1 cellular context compared by ENCODE assay signal in genomic region chr17:2549392-2550211, GRCh38.
A peak's percentile ranks its signal among the peaks of the same experiment; 100 is the strongest.
TF ChIP-seq lines count a peak whose summit lies in the region.

No MANE protein-coding gene starts in this region.

TF ChIP-seq in K562, 482 proteins besides CTCF, POLR2A, EP300 and RAD21 (continued from another document):
- peak; percentile 33 for TF ChIP-seq ZNF121 (CRISPR knock-in tag; conservative IDR thresholded peaks at IDR 0.05)
